ENCODE assay signal across 8 cellular contexts in genomic region chr21:46457801-46458314, GRCh38. TPM values are rescaled to one million over a fixed set of nuclear protein-coding genes. Genes with fewer than 3 reads are reported as not detected.
A peak's percentile ranks its signal among the peaks of the same experiment; 100 is the strongest.
DNase-seq lines count a peak whose midpoint lies in the region; ATAC-seq and TF ChIP-seq lines count a peak whose summit lies in the region.

No MANE protein-coding gene starts in this region.

- DNase-seq in T-helper 17 cell (peak in 1 of 3 donors; percentile 10), dorsolateral prefrontal cortex (peak in 7 of 10 donors; percentile 28 to 61 (median 50)), medulla oblongata (ENCODE audit: extremely low spot score) (peak; percentile 60), stomach (peak; percentile 30), NCI-H2171 treated with DMSO at 0.1 percent for 48 hours (lab: John Stamatoyannopoulos, UW) (no peak)

- TF ChIP-seq EP300 in stomach (IDR thresholded peaks at IDR 0.05), result no peak

- H3K4me3 ChIP-seq in DOHH2 (ENCODE audit: low read length), result peak overlapping the region; percentile 77
- peak overlapping the region; percentile 69 to 100 (median 94) for H3K4me3 ChIP-seq in dorsolateral prefrontal cortex
- H3K4me3 ChIP-seq in stomach, result peak overlapping the region; percentile 71 to 98 (median 97)

- H3K9me3 ChIP-seq in DOHH2 (ENCODE audit: control insufficient read depth, insufficient read depth, low read length) (no peaks in the 10 kb centered on the region), T-helper 17 cell (ENCODE audit: control insufficient read depth, low read length, poor library complexity, severe bottlenecking) (no peaks in the 10 kb centered on the region), stomach (no peaks in the 10 kb centered on the region)

- peaks cover 29% of the 10 kb centered on the region for H3K4me1 Mint-ChIP-seq in T-helper 17 cell

- WGBS in stomach, 5 donors, result 1 to 2% (median 1%) methylated on average over 28 to 30 of the region's 30 CpGs

- no peaks in the 10 kb centered on the region for H3K36me3 Mint-ChIP-seq in T-helper 17 cell (ENCODE audit: low read depth)

- peaks cover 72% of the 10 kb centered on the region for H3K79me2 ChIP-seq in DOHH2 (ENCODE audit: control insufficient read depth, low read length)

- peak overlapping the region; percentile 77 for H3K27ac Mint-ChIP-seq in T-helper 17 cell

- intact Hi-C loops in dorsolateral prefrontal cortex (cut with DNase I), result loop anchor here (2.0 to 10.0 kb wide), 3 partner anchors 133 to 313 kb away; partner anchors contain the start of genes LSS (in 1 of the 2) and PCNT (in 1 of the 2)
- intact Hi-C loops in stomach (cut with DNase I; ENCODE audit: low total_unique reads), result no loop called here

- peak overlapping the region; percentile 93 for H3K4me3 Mint-ChIP-seq in T-helper 17 cell

- peaks cover 27% of the 10 kb centered on the region for H3K4me1 ChIP-seq in DOHH2 (ENCODE audit: control insufficient read depth, low read length)
- peaks cover 37 to 79% (median 56%) of the 10 kb centered on the region in 4 donors for H3K4me1 ChIP-seq in stomach

- H3F3A ChIP-seq in DOHH2 (ENCODE audit: control insufficient read depth, insufficient read depth), result peaks cover 3% of the 10 kb centered on the region; the same call in 1 of the 2 replicates

- no peak for TF ChIP-seq POLR2A in stomach (IDR thresholded peaks at IDR 0.05)

- TF ChIP-seq CTCF in DOHH2 (IDR thresholded peaks at IDR 0.05; ENCODE audit: low read depth, low read length, poor library complexity, severe bottlenecking), result no peak
- no peak for TF ChIP-seq CTCF in dorsolateral prefrontal cortex (IDR thresholded peaks at IDR 0.05 in 54 of 56, conservative IDR thresholded peaks at IDR 0.05 in 2 of 56; ENCODE audit: low read depth in 1 of 56, partially characterized antibody in 56 of 56)
- TF ChIP-seq CTCF in stomach (IDR thresholded peaks at IDR 0.05), result no peak

- H3K36me3 ChIP-seq in DOHH2 (ENCODE audit: control insufficient read depth, low read length) (peaks cover 51% of the 10 kb centered on the region), stomach (peaks cover 0 to 4% (median 0%) of the 10 kb centered on the region in 4 donors)

- H3K4me2 ChIP-seq in DOHH2 (ENCODE audit: low read length), result peak overlapping the region; percentile 89

- no peaks in the 10 kb centered on the region for H4K20me1 ChIP-seq in DOHH2 (ENCODE audit: control insufficient read depth, insufficient read depth, low read depth, low read length)

- H3K9me2 ChIP-seq in DOHH2 (replicated peaks; ENCODE audit: control insufficient read depth, low read length), result no peaks in the 10 kb centered on the region

- H3K27ac ChIP-seq in DOHH2 (ENCODE audit: low read depth, low read length), result peak overlapping the region; percentile 67
- peak overlapping the region; percentile 71 to 97 (median 94) for H3K27ac ChIP-seq in dorsolateral prefrontal cortex
- H3K27ac ChIP-seq in stomach, result peak overlapping the region; percentile 75 to 93 (median 93)

- no peaks in the 10 kb centered on the region for H3K27me3 ChIP-seq in DOHH2 (ENCODE audit: control insufficient read depth, low read length)
- no peaks in the 10 kb centered on the region for H3K27me3 ChIP-seq in dorsolateral prefrontal cortex
- H3K27me3 ChIP-seq in stomach, result no peaks in the 10 kb centered on the region

- peak; percentile 20 for ATAC-seq in GM19467 (IDR thresholded peaks at IDR 0.05; ENCODE audit: unreplicated experiment)
- ATAC-seq in HG03521 (IDR thresholded peaks at IDR 0.05; ENCODE audit: unreplicated experiment), result peak; percentile 13
- ATAC-seq in T-helper 17 cell, result no peak

- H3K27me3 Mint-ChIP-seq in T-helper 17 cell, result no peaks in the 10 kb centered on the region

RNA-seq across cellular contexts. Expression of gene DIP2A, which starts 0.8 kb away (rescaled TPM):
- 10 to 100 TPM; 74.2 to 85.8 TPM for total RNA-seq in T-helper 17 cell
- total RNA-seq in dorsolateral prefrontal cortex, result 100 to 1,000 TPM in 1 of 120 experiments, 10 to 100 TPM in 119; 39.7 to 104 (median 66.4) TPM
- total RNA-seq in stomach, result 100 to 1,000 TPM in 2 of 5 donors, 10 to 100 TPM in 3; 49.0 to 122 (median 61.8) TPM
- polyA plus RNA-seq in stomach, result 10 to 100 TPM in 2 of 3 donors, 1 to 10 TPM in 1; 7.3 to 17.3 (median 10.8) TPM
